ENCODE assay signal across 18 cellular contexts in the genomic region with DNA sequence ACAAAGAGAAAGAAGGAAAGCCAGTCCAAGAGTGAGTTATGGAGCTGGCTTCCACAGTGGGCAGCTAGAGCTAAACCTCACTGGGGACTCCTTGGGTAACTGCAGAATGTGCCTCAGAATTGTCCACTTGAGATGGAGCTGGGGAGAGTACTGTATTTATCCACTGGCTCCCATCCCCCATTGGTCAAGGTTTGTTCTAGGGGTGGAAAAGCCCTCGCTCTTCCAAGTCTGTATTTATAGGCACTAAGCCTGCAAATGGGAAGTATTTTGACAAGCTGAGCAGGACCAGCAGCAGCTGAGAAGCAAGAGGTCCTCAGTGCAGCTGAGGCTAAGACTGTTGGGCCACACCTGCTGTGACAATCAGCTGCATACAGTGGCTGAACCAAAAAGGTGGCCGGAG.
"Had no signal": no experiment of that assay in that cellular context is flagged by ENCODE, and none has a peak within 500 bp of the region (broad histone marks: within the 10 kb centered on the region; RNA-seq: fewer than 3 reads in every experiment).

No MANE protein-coding gene starts in this region.

- H3K27me3 ChIP-seq: gastroesophageal sphincter, hepatocyte, spleen, tibial artery had no signal

- ATAC-seq: activated naive CD8-positive, alpha-beta T cell treated with anti-CD3 and anti-CD28 coated beads, Interleukin-2, amount 50 U/mL, for 24 hours; activated T-cell treated with anti-CD3 and anti-CD28 coated beads, Interleukin-2, amount 50 U/mL, for 4 hours; gastroesophageal sphincter; lower lobe of right lung; sciatic nerve; stimulated activated naive B cell treated with anti-CD40 and anti-IgM and Interleukin-4, amounts not matched to agents 10 μg/mL and 1 μg/mL and 100 μg/mL, for 72 hours had no signal

- H3K27ac ChIP-seq: gastroesophageal sphincter, hepatocyte, lower lobe of right lung, spleen, tibial artery had no signal

- H3K36me3 ChIP-seq: gastroesophageal sphincter, lower lobe of right lung, spleen, tibial artery had no signal

- H2AFZ ChIP-seq: hepatocyte had no signal

- H3K4me3 ChIP-seq: gastroesophageal sphincter, hepatocyte, lower lobe of right lung, spleen, tibial artery had no signal

- H3K4me2 ChIP-seq: hepatocyte had no signal

- H3K9me3 ChIP-seq: gastroesophageal sphincter, lower lobe of right lung, spleen, tibial artery had no signal

- DNase-seq: activated CD4-positive, alpha-beta T cell treated with anti-CD3 and anti-CD28 coated beads, Interleukin-2, amount 50 U/mL, for 1 hour; activated CD4-positive, CD25-positive, alpha-beta regulatory T cell treated with anti-CD3 and anti-CD28 coated beads, Interleukin-2, amount 50 U/mL, for 72 hours; activated CD8-positive, alpha-beta memory T cell treated with anti-CD3 and anti-CD28 coated beads, Interleukin-2, amount 50 U/mL, for 4 hours; activated naive CD4-positive, alpha-beta T cell treated with anti-CD3 and anti-CD28 coated beads, Interleukin-2, amount 10 ng/mL, durations not matched to agents 7 days and 5 days; activated naive CD8-positive, alpha-beta T cell treated with anti-CD3 and anti-CD28 coated beads, Interleukin-2, amount 50 U/mL, for 24 hours; activated T-cell treated with anti-CD3 and anti-CD28 coated beads, Interleukin-2, amount 50 U/mL, for 4 hours; aorta; cerebellar nuclear complex; cortex of kidney; lower lobe of right lung; nephron progenitor cell; spleen; stimulated activated naive B cell treated with anti-CD40 and anti-IgM and Interleukin-4, amounts not matched to agents 10 μg/mL and 1 μg/mL and 100 μg/mL, for 72 hours; T1000; tibial artery had no signal
